ENCODE assay signal across 1 cellular context in the genomic region with DNA sequence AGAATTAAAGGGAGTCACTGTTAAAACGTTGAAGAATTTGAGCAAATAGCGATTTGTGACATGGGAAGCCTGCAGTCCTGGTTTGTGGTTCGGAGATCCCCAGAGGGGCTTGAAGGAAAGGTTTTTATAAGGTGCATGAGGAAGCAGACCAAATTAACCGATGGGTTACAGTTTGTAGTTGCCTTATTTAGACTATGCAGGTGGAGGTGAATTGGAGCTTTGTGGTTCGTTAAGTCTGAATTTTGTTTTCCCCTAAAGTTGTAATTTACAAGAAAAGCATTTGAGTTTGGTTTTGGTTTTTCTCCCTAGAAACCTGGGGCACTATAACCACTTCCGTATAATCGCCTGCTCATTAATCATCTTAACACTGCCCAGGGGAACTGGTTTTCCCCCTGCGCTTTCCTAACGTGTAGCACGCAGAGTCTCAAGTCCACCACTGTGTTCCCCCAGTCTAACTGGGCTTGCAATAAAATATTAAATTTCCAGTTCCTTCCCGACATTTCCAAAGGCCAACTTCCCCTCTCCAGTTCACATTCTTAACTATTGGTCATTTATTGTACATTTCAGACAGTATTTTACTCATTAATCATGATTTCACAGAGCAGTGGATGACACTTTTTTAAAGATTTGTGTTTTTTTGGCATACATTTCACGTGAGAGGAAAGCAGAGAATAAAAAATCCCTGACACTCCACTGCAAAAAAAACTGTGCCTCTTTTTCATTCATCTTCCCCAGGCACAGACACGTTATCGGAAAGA.
TF ChIP-seq lines count a peak whose summit lies in the region.

No MANE protein-coding gene starts in this region.

TF ChIP-seq in HEK293, 187 proteins besides CTCF, POLR2A, EP300 and RAD21 (continued from another document):
- TF ChIP-seq, protein P1, sequence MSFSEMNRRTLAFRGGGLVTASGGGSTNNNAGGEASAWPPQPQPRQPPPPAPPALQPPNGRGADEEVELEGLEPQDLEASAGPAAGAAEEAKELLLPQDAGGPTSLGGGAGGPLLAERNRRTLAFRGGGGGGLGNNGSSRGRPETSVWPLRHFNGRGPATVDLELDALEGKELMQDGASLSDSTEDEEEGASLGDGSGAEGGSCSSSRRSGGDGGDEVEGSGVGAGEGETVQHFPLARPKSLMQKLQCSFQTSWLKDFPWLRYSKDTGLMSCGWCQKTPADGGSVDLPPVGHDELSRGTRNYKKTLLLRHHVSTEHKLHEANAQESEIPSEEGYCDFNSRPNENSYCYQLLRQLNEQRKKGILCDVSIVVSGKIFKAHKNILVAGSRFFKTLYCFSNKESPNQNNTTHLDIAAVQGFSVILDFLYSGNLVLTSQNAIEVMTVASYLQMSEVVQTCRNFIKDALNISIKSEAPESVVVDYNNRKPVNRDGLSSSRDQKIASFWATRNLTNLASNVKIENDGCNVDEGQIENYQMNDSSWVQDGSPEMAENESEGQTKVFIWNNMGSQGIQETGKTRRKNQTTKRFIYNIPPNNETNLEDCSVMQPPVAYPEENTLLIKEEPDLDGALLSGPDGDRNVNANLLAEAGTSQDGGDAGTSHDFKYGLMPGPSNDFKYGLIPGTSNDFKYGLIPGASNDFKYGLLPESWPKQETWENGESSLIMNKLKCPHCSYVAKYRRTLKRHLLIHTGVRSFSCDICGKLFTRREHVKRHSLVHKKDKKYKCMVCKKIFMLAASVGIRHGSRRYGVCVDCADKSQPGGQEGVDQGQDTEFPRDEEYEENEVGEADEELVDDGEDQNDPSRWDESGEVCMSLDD (tag by site-specific recombination; IDR thresholded peaks at IDR 0.05): no peak
- TF ChIP-seq ZNF16 (tag by site-specific recombination; IDR thresholded peaks at IDR 0.05; ENCODE audit: low read depth) (no peak), PRDM1 (tag by site-specific recombination; IDR thresholded peaks at IDR 0.05) (no peak), ZNF19 (tag by site-specific recombination; IDR thresholded peaks at IDR 0.05; ENCODE audit: low read depth) (no peak), ZNF140 (tag by site-specific recombination; IDR thresholded peaks at IDR 0.05) (no peak), ZNF792 (tag by site-specific recombination; IDR thresholded peaks at IDR 0.05) (no peak), ZNF211 (tag by site-specific recombination; IDR thresholded peaks at IDR 0.05; ENCODE audit: low read depth) (no peak), GLI2 (tag by site-specific recombination; IDR thresholded peaks at IDR 0.05; ENCODE audit: borderline replicate concordance, low read depth) (no peak), ZNF785 (tag by site-specific recombination; IDR thresholded peaks at IDR 0.05) (no peak), ZNF560 (tag by site-specific recombination; IDR thresholded peaks at IDR 0.05; ENCODE audit: borderline replicate concordance) (no peak), ZSCAN16 (tag by site-specific recombination; IDR thresholded peaks at IDR 0.05) (no peak), SP2 (tag by site-specific recombination; IDR thresholded peaks at IDR 0.05) (0 out of 2 replicates have a peak, but pooled peaks have one; percentile 15), ZNF600 (tag by site-specific recombination; IDR thresholded peaks at IDR 0.05) (no peak), ZNF426 (tag by site-specific recombination; IDR thresholded peaks at IDR 0.05) (no peak), IKZF3 (tag by site-specific recombination; IDR thresholded peaks at IDR 0.05) (peak; percentile 66)
- TF ChIP-seq, protein P2, sequence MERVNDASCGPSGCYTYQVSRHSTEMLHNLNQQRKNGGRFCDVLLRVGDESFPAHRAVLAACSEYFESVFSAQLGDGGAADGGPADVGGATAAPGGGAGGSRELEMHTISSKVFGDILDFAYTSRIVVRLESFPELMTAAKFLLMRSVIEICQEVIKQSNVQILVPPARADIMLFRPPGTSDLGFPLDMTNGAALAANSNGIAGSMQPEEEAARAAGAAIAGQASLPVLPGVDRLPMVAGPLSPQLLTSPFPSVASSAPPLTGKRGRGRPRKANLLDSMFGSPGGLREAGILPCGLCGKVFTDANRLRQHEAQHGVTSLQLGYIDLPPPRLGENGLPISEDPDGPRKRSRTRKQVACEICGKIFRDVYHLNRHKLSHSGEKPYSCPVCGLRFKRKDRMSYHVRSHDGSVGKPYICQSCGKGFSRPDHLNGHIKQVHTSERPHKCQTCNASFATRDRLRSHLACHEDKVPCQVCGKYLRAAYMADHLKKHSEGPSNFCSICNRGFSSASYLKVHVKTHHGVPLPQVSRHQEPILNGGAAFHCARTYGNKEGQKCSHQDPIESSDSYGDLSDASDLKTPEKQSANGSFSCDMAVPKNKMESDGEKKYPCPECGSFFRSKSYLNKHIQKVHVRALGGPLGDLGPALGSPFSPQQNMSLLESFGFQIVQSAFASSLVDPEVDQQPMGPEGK (tag by site-specific recombination; IDR thresholded peaks at IDR 0.05): peak; percentile 25; the same call in 1 of the 2 replicates
- TF ChIP-seq, protein P3, sequence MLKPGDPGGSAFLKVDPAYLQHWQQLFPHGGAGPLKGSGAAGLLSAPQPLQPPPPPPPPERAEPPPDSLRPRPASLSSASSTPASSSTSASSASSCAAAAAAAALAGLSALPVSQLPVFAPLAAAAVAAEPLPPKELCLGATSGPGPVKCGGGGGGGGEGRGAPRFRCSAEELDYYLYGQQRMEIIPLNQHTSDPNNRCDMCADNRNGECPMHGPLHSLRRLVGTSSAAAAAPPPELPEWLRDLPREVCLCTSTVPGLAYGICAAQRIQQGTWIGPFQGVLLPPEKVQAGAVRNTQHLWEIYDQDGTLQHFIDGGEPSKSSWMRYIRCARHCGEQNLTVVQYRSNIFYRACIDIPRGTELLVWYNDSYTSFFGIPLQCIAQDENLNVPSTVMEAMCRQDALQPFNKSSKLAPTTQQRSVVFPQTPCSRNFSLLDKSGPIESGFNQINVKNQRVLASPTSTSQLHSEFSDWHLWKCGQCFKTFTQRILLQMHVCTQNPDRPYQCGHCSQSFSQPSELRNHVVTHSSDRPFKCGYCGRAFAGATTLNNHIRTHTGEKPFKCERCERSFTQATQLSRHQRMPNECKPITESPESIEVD (tag by site-specific recombination; IDR thresholded peaks at IDR 0.05): peak; percentile 74
- TF ChIP-seq, protein P4, sequence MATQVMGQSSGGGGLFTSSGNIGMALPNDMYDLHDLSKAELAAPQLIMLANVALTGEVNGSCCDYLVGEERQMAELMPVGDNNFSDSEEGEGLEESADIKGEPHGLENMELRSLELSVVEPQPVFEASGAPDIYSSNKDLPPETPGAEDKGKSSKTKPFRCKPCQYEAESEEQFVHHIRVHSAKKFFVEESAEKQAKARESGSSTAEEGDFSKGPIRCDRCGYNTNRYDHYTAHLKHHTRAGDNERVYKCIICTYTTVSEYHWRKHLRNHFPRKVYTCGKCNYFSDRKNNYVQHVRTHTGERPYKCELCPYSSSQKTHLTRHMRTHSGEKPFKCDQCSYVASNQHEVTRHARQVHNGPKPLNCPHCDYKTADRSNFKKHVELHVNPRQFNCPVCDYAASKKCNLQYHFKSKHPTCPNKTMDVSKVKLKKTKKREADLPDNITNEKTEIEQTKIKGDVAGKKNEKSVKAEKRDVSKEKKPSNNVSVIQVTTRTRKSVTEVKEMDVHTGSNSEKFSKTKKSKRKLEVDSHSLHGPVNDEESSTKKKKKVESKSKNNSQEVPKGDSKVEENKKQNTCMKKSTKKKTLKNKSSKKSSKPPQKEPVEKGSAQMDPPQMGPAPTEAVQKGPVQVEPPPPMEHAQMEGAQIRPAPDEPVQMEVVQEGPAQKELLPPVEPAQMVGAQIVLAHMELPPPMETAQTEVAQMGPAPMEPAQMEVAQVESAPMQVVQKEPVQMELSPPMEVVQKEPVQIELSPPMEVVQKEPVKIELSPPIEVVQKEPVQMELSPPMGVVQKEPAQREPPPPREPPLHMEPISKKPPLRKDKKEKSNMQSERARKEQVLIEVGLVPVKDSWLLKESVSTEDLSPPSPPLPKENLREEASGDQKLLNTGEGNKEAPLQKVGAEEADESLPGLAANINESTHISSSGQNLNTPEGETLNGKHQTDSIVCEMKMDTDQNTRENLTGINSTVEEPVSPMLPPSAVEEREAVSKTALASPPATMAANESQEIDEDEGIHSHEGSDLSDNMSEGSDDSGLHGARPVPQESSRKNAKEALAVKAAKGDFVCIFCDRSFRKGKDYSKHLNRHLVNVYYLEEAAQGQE (tag by site-specific recombination; IDR thresholded peaks at IDR 0.05): no peak
- TF ChIP-seq, protein P5, sequence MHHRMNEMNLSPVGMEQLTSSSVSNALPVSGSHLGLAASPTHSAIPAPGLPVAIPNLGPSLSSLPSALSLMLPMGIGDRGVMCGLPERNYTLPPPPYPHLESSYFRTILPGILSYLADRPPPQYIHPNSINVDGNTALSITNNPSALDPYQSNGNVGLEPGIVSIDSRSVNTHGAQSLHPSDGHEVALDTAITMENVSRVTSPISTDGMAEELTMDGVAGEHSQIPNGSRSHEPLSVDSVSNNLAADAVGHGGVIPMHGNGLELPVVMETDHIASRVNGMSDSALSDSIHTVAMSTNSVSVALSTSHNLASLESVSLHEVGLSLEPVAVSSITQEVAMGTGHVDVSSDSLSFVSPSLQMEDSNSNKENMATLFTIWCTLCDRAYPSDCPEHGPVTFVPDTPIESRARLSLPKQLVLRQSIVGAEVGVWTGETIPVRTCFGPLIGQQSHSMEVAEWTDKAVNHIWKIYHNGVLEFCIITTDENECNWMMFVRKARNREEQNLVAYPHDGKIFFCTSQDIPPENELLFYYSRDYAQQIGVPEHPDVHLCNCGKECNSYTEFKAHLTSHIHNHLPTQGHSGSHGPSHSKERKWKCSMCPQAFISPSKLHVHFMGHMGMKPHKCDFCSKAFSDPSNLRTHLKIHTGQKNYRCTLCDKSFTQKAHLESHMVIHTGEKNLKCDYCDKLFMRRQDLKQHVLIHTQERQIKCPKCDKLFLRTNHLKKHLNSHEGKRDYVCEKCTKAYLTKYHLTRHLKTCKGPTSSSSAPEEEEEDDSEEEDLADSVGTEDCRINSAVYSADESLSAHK (tag by site-specific recombination; IDR thresholded peaks at IDR 0.05): peak; percentile 46; the same call in 1 of the 2 replicates
